In the genomic region with DNA sequence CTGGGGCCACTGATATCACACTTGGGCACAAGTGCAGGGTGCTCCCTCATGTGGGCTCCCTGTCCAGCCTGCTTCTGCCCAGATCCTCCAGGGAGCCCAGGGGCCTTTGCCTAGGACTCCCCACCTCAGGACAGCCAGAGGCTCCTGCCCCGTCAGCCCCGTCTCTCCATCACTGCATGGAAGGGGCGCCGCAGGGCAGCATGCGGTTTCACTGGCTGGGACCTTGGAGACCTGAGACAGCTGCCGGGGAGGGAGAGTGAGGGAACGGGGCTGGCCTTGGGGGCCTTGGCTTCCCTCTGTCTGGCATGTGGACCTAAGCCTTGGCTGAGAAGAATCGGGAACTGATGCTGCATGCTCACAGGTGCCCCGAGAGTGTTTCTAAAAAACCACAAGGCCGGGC, we compare ENCODE assay signal across 19 cellular contexts. TPM values are rescaled to one million over a fixed set of nuclear protein-coding genes. Genes with fewer than 3 reads are reported as not detected.
DNase-seq lines count a peak whose midpoint lies in the region; ATAC-seq, FAIRE-seq and TF ChIP-seq lines count a peak whose summit lies in the region.
"Had no signal": no experiment of that assay in that cellular context is flagged by ENCODE, and none has a peak within 500 bp of the region (broad histone marks: within the 10 kb centered on the region; RNA-seq: fewer than 3 reads in every experiment).

No MANE protein-coding gene starts in this region.

- H3K9ac ChIP-seq in BLaER1: 0 out of 2 replicates have a peak overlapping the region, but pooled peaks have one; percentile 29
- peak overlapping the region in 7 of 11 experiments; percentile 4 to 58 (median 20); a peak in 4 of 22 replicates for H3K9ac ChIP-seq in BLaER1 treated with 17β-estradiol and CSF1 and Interleukin-3, amounts not matched to agents 10 nM and 100 nM
- no peak overlapping the region for H3K9ac ChIP-seq in kidney (ENCODE audit: low read length in 2 of 2)

- H4K20me1 ChIP-seq in BLaER1: peaks cover 55% of the 10 kb centered on the region
- peaks cover 16 to 95% (median 82%) of the 10 kb centered on the region in 11 experiments; a peak in 20 of 22 replicates for H4K20me1 ChIP-seq in BLaER1 treated with 17β-estradiol and CSF1 and Interleukin-3, amounts not matched to agents 10 nM and 100 nM

- CTCF ChIA-PET in CD8-positive, alpha-beta memory T cell (lab: Charles Lee): no interaction called here

- H3K27ac Mint-ChIP-seq in stimulated activated effector memory CD8-positive, alpha-beta T cell treated with anti-CD3 and anti-CD28 coated beads, Interleukin-12 subunit alpha, Interleukin-12 subunit beta, amount 100 ng/mL, for 72 hours: peak overlapping the region; percentile 26
- H3K27ac Mint-ChIP-seq in CD8-positive, alpha-beta memory T cell: no peak overlapping the region
- H3K27ac Mint-ChIP-seq: HFFc6 had no signal

- no peak for ATAC-seq in stimulated activated effector memory CD8-positive, alpha-beta T cell treated with anti-CD3 and anti-CD28 coated beads, Interleukin-12 subunit alpha, Interleukin-12 subunit beta, amount 100 ng/mL, for 72 hours
- ATAC-seq: HCT116 had no signal

- no peaks in the 10 kb centered on the region for H3K27me3 Mint-ChIP-seq in CD8-positive, alpha-beta memory T cell
- H3K27me3 Mint-ChIP-seq: CD4-positive, alpha-beta memory T cell had no signal

- H3K4me3 Mint-ChIP-seq in stimulated activated effector memory CD8-positive, alpha-beta T cell treated with anti-CD3 and anti-CD28 coated beads, Interleukin-12 subunit alpha, Interleukin-12 subunit beta, amount 100 ng/mL, for 72 hours: no peak overlapping the region
- H3K4me3 Mint-ChIP-seq in CD8-positive, alpha-beta memory T cell: no peak overlapping the region
- H3K4me3 Mint-ChIP-seq: CD14-positive monocyte; CD4-positive, alpha-beta memory T cell; HFFc6 had no signal

- H3K9me3 ChIP-seq in BLaER1: no peaks in the 10 kb centered on the region
- no peaks in the 10 kb centered on the region for H3K9me3 ChIP-seq in BLaER1 treated with 17β-estradiol and CSF1 and Interleukin-3, amounts not matched to agents 10 nM and 100 nM (replicated peaks in 1 of 11)
- H3K9me3 ChIP-seq in kidney (ENCODE audit: control insufficient read depth in 1 of 2, low read length in 2 of 2): no peaks in the 10 kb centered on the region
- H3K9me3 ChIP-seq in CD8-positive, alpha-beta memory T cell (ENCODE audit: low read length): no peaks in the 10 kb centered on the region
- H3K9me3 ChIP-seq: BE2C had no signal

- H3K27me3 ChIP-seq in BLaER1: no peaks in the 10 kb centered on the region
- no peaks in the 10 kb centered on the region for H3K27me3 ChIP-seq in BLaER1 treated with 17β-estradiol and CSF1 and Interleukin-3, amounts not matched to agents 10 nM and 100 nM
- H3K27me3 ChIP-seq in CD8-positive, alpha-beta memory T cell (ENCODE audit: insufficient read depth, low read length, poor library complexity, severe bottlenecking): no peaks in the 10 kb centered on the region
- H3K27me3 ChIP-seq: BE2C had no signal

- FAIRE-seq in kidney (lab: Jason Lieb, UNC): no peak
- FAIRE-seq: A204.1 had no signal

- no peaks in the 10 kb centered on the region for H3K9me3 Mint-ChIP-seq in stimulated activated effector memory CD8-positive, alpha-beta T cell treated with anti-CD3 and anti-CD28 coated beads, Interleukin-12 subunit alpha, Interleukin-12 subunit beta, amount 100 ng/mL, for 72 hours
- no peaks in the 10 kb centered on the region for H3K9me3 Mint-ChIP-seq in CD8-positive, alpha-beta memory T cell
- H3K9me3 Mint-ChIP-seq: CD4-positive, alpha-beta memory T cell; HFFc6 had no signal

- no peak for TF ChIP-seq CTCF in kidney (IDR thresholded peaks at IDR 0.05; ENCODE audit: borderline replicate concordance, extremely low read depth, insufficient read depth)

- H3K4me2 ChIP-seq in BLaER1: peak overlapping the region; percentile 67
- peak overlapping the region in 7 of 11 experiments; percentile 1 to 74 (median 65); a peak in 12 of 22 replicates for H3K4me2 ChIP-seq in BLaER1 treated with 17β-estradiol and CSF1 and Interleukin-3, amounts not matched to agents 10 nM and 100 nM

- H3K4me3 ChIP-seq in BLaER1 (no peak overlapping the region), kidney (ENCODE audit: low read length in 2 of 2) (no peak overlapping the region)
- H3K4me3 ChIP-seq in BLaER1 treated with 17β-estradiol and CSF1 and Interleukin-3, amounts not matched to agents 10 nM and 100 nM: no peak overlapping the region
- H3K4me3 ChIP-seq in CD8-positive, alpha-beta memory T cell (ENCODE audit: low read length): no peak overlapping the region

- intact Hi-C loops in kidney (cut with DNase I): no loop called here

- H3K36me3 ChIP-seq in BLaER1 (peaks cover 80% of the 10 kb centered on the region), kidney (ENCODE audit: control insufficient read depth in 1 of 2, insufficient read depth in 2 of 2, low read length in 2 of 2) (peaks cover 0 to 3% of the 10 kb centered on the region in 2 donors)
- peaks cover 56 to 97% (median 90%) of the 10 kb centered on the region in 11 experiments for H3K36me3 ChIP-seq in BLaER1 treated with 17β-estradiol and CSF1 and Interleukin-3, amounts not matched to agents 10 nM and 100 nM
- peaks cover 7% of the 10 kb centered on the region for H3K36me3 ChIP-seq in CD8-positive, alpha-beta memory T cell (ENCODE audit: insufficient read depth, low read length)
- H3K36me3 ChIP-seq: BE2C had no signal

- peaks cover 2% of the 10 kb centered on the region for H3K4me1 Mint-ChIP-seq in stimulated activated effector memory CD8-positive, alpha-beta T cell treated with anti-CD3 and anti-CD28 coated beads, Interleukin-12 subunit alpha, Interleukin-12 subunit beta, amount 100 ng/mL, for 72 hours
- H3K4me1 Mint-ChIP-seq in CD8-positive, alpha-beta memory T cell: peaks cover 0 to 2% (median 0%) of the 10 kb centered on the region in 3 donors
- H3K4me1 Mint-ChIP-seq: CD14-positive monocyte had no signal

- H3K4me1 ChIP-seq in BLaER1 (peaks cover 31% of the 10 kb centered on the region), kidney (ENCODE audit: control insufficient read depth in 1 of 2, insufficient read depth in 1 of 2, low read depth in 1 of 2, low read length in 2 of 2) (no peaks in the 10 kb centered on the region)
- peaks cover 0 to 34% (median 25%) of the 10 kb centered on the region in 10 experiments; a peak in 17 of 20 replicates for H3K4me1 ChIP-seq in BLaER1 treated with 17β-estradiol and CSF1 and Interleukin-3, amounts not matched to agents 10 nM and 100 nM
- H3K4me1 ChIP-seq in CD8-positive, alpha-beta memory T cell (ENCODE audit: insufficient read depth, low read length): no peaks in the 10 kb centered on the region
- H3K4me1 ChIP-seq: BE2C had no signal

- POLR2A ChIA-PET in CD8-positive, alpha-beta memory T cell (lab: Charles Lee): no interaction called here

- H3K27ac ChIP-seq in BLaER1 (peak overlapping the region; percentile 3), kidney (ENCODE audit: low read depth in 2 of 2, low read length in 2 of 2) (no peak overlapping the region)
- peak overlapping the region in 3 of 11 experiments; percentile 18 to 43 (median 24); a peak in 4 of 22 replicates for H3K27ac ChIP-seq in BLaER1 treated with 17β-estradiol and CSF1 and Interleukin-3, amounts not matched to agents 10 nM and 100 nM
- H3K27ac ChIP-seq in CD8-positive, alpha-beta memory T cell (ENCODE audit: low read depth, low read length): no peak overlapping the region
- H3K27ac ChIP-seq: HL-60 had no signal

- H3K36me3 Mint-ChIP-seq in stimulated activated effector memory CD8-positive, alpha-beta T cell treated with anti-CD3 and anti-CD28 coated beads, Interleukin-12 subunit alpha, Interleukin-12 subunit beta, amount 100 ng/mL, for 72 hours: peaks cover 93% of the 10 kb centered on the region
- peaks cover 0 to 75% (median 6%) of the 10 kb centered on the region in 3 donors for H3K36me3 Mint-ChIP-seq in CD8-positive, alpha-beta memory T cell

- DNase-seq in kidney: peak; percentile 41
- DNase-seq in stimulated activated effector memory CD8-positive, alpha-beta T cell treated with anti-CD3 and anti-CD28 coated beads, Interleukin-12 subunit alpha, Interleukin-12 subunit beta, amount 100 ng/mL, for 72 hours (ENCODE audit: low spot score in 2 of 2): no peak
- DNase-seq in CD8-positive, alpha-beta memory T cell: no peak
- no peak for DNase-seq in activated effector memory CD4-positive, alpha-beta T cell treated with Interleukin-2 at 50 U/mL for 16 hours
- DNase-seq: ACHN; BE2C; Calu3; CD4-positive, alpha-beta memory T cell; DMS79 treated with DMSO at 0.1 percent for 48 hours; GF-D8; GOT3; H7; HFFc6 had no signal

RNA-seq across cellular contexts. Expression of a gene that starts 46.5 kb away (rescaled TPM):
- total RNA-seq in kidney: 28.1 TPM
- 19.6 TPM for polyA plus RNA-seq in kidney (ENCODE audit: insufficient read depth, low read depth, low replicate concordance)
- 100 to 1,000 TPM; 171 TPM for total RNA-seq in CD8-positive, alpha-beta memory T cell
- 52.6 TPM for polyA plus RNA-seq in CD8-positive, alpha-beta memory T cell

Comparison
In these comparisons a context has a peak if more than half of its experiments do, and no peak if none do; other contexts are left out.
1. H3K9ac ChIP-seq: peak in BLaER1 (single experiment) and BLaER1 treated with 17β-estradiol and CSF1 and Interleukin-3, amounts not matched to agents 10 nM and 100 nM (7 of 11); none in kidney (0 of 2).